In genomic region chr11:61035086-61035835, GRCh38 we compare ENCODE assay signal across 21 cellular contexts.
A peak's percentile ranks its signal among the peaks of the same experiment; 100 is the strongest.
DNase-seq lines count a peak whose midpoint lies in the region; ATAC-seq lines count a peak whose summit lies in the region.
"Had no signal": no experiment of that assay in that cellular context is flagged by ENCODE, and none has a peak within 500 bp of the region (broad histone marks: within the 10 kb centered on the region; RNA-seq: fewer than 3 reads in every experiment).

No MANE protein-coding gene starts in this region.

- H3K36me3 Mint-ChIP-seq in activated naive CD4-positive, alpha-beta T cell treated with anti-CD3 and anti-CD28 coated beads, Interleukin-2, amount 10 ng/mL, durations not matched to agents 7 days and 5 days = peaks cover 31% of the 10 kb centered on the region
- H3K36me3 Mint-ChIP-seq: type B pancreatic cell had no signal

- no peak overlapping the region for H3K4me3 ChIP-seq in rectal smooth muscle tissue (ENCODE audit: low read length)
- H3K4me3 ChIP-seq: breast epithelium, heart right ventricle, MG63, SJSA1 had no signal

- no peaks in the 10 kb centered on the region for H3K27me3 Mint-ChIP-seq in activated naive CD4-positive, alpha-beta T cell treated with anti-CD3 and anti-CD28 coated beads, Interleukin-2, amount 10 ng/mL, durations not matched to agents 7 days and 5 days
- H3K27me3 Mint-ChIP-seq: IgD-negative memory B cell had no signal

- H3K27ac ChIP-seq in rectal smooth muscle tissue (ENCODE audit: low read depth, low read length) = peak overlapping the region; percentile 34
- H3K27ac ChIP-seq: breast epithelium, heart right ventricle, neutrophil, SJSA1 had no signal

- no peak overlapping the region for H3K9ac ChIP-seq in rectal smooth muscle tissue (ENCODE audit: low read length)

- H3K4me1 Mint-ChIP-seq in activated naive CD4-positive, alpha-beta T cell treated with anti-CD3 and anti-CD28 coated beads, Interleukin-2, amount 10 ng/mL, durations not matched to agents 7 days and 5 days = peaks cover 78% of the 10 kb centered on the region

- no peak overlapping the region for H3K4me3 Mint-ChIP-seq in activated naive CD4-positive, alpha-beta T cell treated with anti-CD3 and anti-CD28 coated beads, Interleukin-2, amount 10 ng/mL, durations not matched to agents 7 days and 5 days
- H3K4me3 Mint-ChIP-seq: dendritic cell treated with granulocyte-macrophage colony-stimulating factor and Interleukin-4, amounts not matched to agents 40 ng/mL and 50 ng/mL, for 4 days; IgD-negative memory B cell; type B pancreatic cell had no signal

- no peaks in the 10 kb centered on the region for H3K36me3 ChIP-seq in rectal smooth muscle tissue (ENCODE audit: control insufficient read depth, insufficient read depth, low read length)
- H3K36me3 ChIP-seq: breast epithelium, heart right ventricle, MG63, neutrophil, SJSA1 had no signal

- CTCF ChIA-PET in activated naive CD4-positive, alpha-beta T cell treated with anti-CD3 and anti-CD28 coated beads, Interleukin-2, amount 10 ng/mL, durations not matched to agents 7 days and 5 days (lab: Charles Lee) = no interaction called here

- no peaks in the 10 kb centered on the region for H3K9me3 Mint-ChIP-seq in activated naive CD4-positive, alpha-beta T cell treated with anti-CD3 and anti-CD28 coated beads, Interleukin-2, amount 10 ng/mL, durations not matched to agents 7 days and 5 days
- H3K9me3 Mint-ChIP-seq: dendritic cell treated with granulocyte-macrophage colony-stimulating factor and Interleukin-4, amounts not matched to agents 40 ng/mL and 50 ng/mL, for 4 days; IgD-negative memory B cell; type B pancreatic cell had no signal

- H3K27me3 ChIP-seq in rectal smooth muscle tissue (ENCODE audit: control insufficient read depth, insufficient read depth, low read length) = no peaks in the 10 kb centered on the region
- H3K27me3 ChIP-seq: breast epithelium, heart right ventricle, MG63, neutrophil had no signal

- H3K4me1 ChIP-seq in rectal smooth muscle tissue (ENCODE audit: control insufficient read depth, insufficient read depth, low read length) = peaks cover 7% of the 10 kb centered on the region
- H3K4me1 ChIP-seq: breast epithelium, SJSA1 had no signal

- H3K27ac Mint-ChIP-seq in activated naive CD4-positive, alpha-beta T cell treated with anti-CD3 and anti-CD28 coated beads, Interleukin-2, amount 10 ng/mL, durations not matched to agents 7 days and 5 days = peak overlapping the region; percentile 78
- H3K27ac Mint-ChIP-seq: dendritic cell treated with granulocyte-macrophage colony-stimulating factor and Interleukin-4, amounts not matched to agents 40 ng/mL and 50 ng/mL, for 4 days; type B pancreatic cell had no signal

- ATAC-seq in HG02763 (IDR thresholded peaks at IDR 0.05; ENCODE audit: unreplicated experiment) = no peak
- ATAC-seq: heart right ventricle had no signal

- DNase-seq in activated naive CD4-positive, alpha-beta T cell treated with anti-CD3 and anti-CD28 coated beads, Interleukin-2, amount 10 ng/mL, durations not matched to agents 7 days and 5 days = peak; percentile 30
- DNase-seq in activated naive CD4-positive, alpha-beta T cell treated with anti-CD3 and anti-CD28 coated beads, Interleukin-2, amount 50 U/mL, for 16 hours = no peak
- DNase-seq in NCI-H526 treated with DMSO at 0.1 percent for 48 hours (lab: John Stamatoyannopoulos, UW) = peak; percentile 46
- peak; percentile 13 for DNase-seq in central memory CD4-positive, alpha-beta T cell
- DNase-seq in activated gamma-delta T cell (lab: John Stamatoyannopoulos, UW) = no peak
- DNase-seq in NCI-H1417 treated with DMSO at 0.1 percent for 48 hours (lab: John Stamatoyannopoulos, UW) = no peak
- DNase-seq: activated CD8-positive, alpha-beta memory T cell treated with anti-CD3 and anti-CD28 coated beads, Interleukin-2, amount 50 U/mL, for 48 hours; DMS53; heart right ventricle; MG63; NCI-H2227 treated with DMSO at 0.1 percent for 48 hours; stimulated activated CD4-positive, alpha-beta T cell treated with anti-CD3 and anti-CD28 coated beads, Interleukin-4, amount 100 ng/mL, for 24 hours; T1000 had no signal

Comparison
In these comparisons a context has a peak if more than half of its experiments do, and no peak if none do; other contexts are left out.
1. DNase-seq: peak in activated naive CD4-positive, alpha-beta T cell treated with anti-CD3 and anti-CD28 coated beads, Interleukin-2, amount 10 ng/mL, durations not matched to agents 7 days and 5 days (single experiment), NCI-H526 treated with DMSO at 0.1 percent for 48 hours (single experiment) and central memory CD4-positive, alpha-beta T cell (single experiment); none in activated naive CD4-positive, alpha-beta T cell treated with anti-CD3 and anti-CD28 coated beads, Interleukin-2, amount 50 U/mL, for 16 hours (single experiment), activated gamma-delta T cell (single experiment) and NCI-H1417 treated with DMSO at 0.1 percent for 48 hours (single experiment).